8 cellular contexts compared by ENCODE assay signal in genomic region chr19:54159352-54160181, GRCh38. TPM values are rescaled to one million over a fixed set of nuclear protein-coding genes. Genes with fewer than 3 reads are reported as not detected.
DNase-seq lines count a peak whose midpoint lies in the region; ATAC-seq and TF ChIP-seq lines count a peak whose summit lies in the region.

TSS of gene LENG1 (minus strand) at chr19:54159721. CDS start at chr19:54159695, 26 bp downstream.

- WGBS in thyroid gland, 2 donors, result 1% methylated on average over 42 to 55 of the region's 72 CpGs

- no peaks in the 10 kb centered on the region for H3K27me3 ChIP-seq in thyroid gland

- peak; percentile 87 for ATAC-seq in HG02623 (IDR thresholded peaks at IDR 0.05; ENCODE audit: unreplicated experiment)
- peak; percentile 86 for ATAC-seq in activated naive CD8-positive, alpha-beta T cell treated with anti-CD3 and anti-CD28 coated beads, Interleukin-2, amount 10 ng/mL, durations not matched to agents 7 days and 5 days (ENCODE audit: low read depth)

- no peaks in the 10 kb centered on the region for H3K9me3 ChIP-seq in thyroid gland

- peak within 1 kb of the TSS; percentile 93 to 99 (median 97) for H3K27ac ChIP-seq in thyroid gland

- TF ChIP-seq POLR2A in GM10847 (IDR thresholded peaks at IDR 0.05; ENCODE audit: extremely low read depth, insufficient read length) (peak; percentile 82), thyroid gland (IDR thresholded peaks at IDR 0.05) (peak in 1 of 2 donors; percentile 67)

- peaks cover 20% of the 10 kb centered on the region for H3K36me3 Mint-ChIP-seq in activated naive CD8-positive, alpha-beta T cell treated with anti-CD3 and anti-CD28 coated beads, Interleukin-2, amount 10 ng/mL, durations not matched to agents 7 days and 5 days
- peaks cover 16% of the 10 kb centered on the region for H3K36me3 Mint-ChIP-seq in osteocyte (ENCODE audit: unreplicated experiment)

- H3K4me3 Mint-ChIP-seq in activated naive CD8-positive, alpha-beta T cell treated with anti-CD3 and anti-CD28 coated beads, Interleukin-2, amount 10 ng/mL, durations not matched to agents 7 days and 5 days, result peak within 1 kb of the TSS; percentile 97
- peak within 1 kb of the TSS; percentile 100 for H3K4me3 Mint-ChIP-seq in osteocyte (ENCODE audit: unreplicated experiment)

- peak; percentile 98 for DNase-seq in NCI-H1092 treated with DMSO at 0.1 percent for 48 hours (lab: John Stamatoyannopoulos, UW)
- peak; percentile 88 for DNase-seq in SKM-1 (lab: John Stamatoyannopoulos, UW; ENCODE audit: unreplicated experiment)
- DNase-seq in activated naive CD8-positive, alpha-beta T cell treated with anti-CD3 and anti-CD28 coated beads, Interleukin-2, amount 10 ng/mL, durations not matched to agents 7 days and 5 days, result peak; percentile 91
- DNase-seq in head of caudate nucleus, result peak; percentile 98 to 100 (median 100)
- DNase-seq in osteocyte (ENCODE audit: extremely low spot score, unreplicated experiment), result peak; percentile 100
- peak; percentile 100 for DNase-seq in thyroid gland

- peak; percentile 56 for TF ChIP-seq CTCF in osteocyte (IDR thresholded peaks at IDR 0.05)
- peak in 3 of 6 experiments; percentile 26 to 47 (median 40) for TF ChIP-seq CTCF in thyroid gland (IDR thresholded peaks at IDR 0.05)

- no peaks in the 10 kb centered on the region for H3K27me3 Mint-ChIP-seq in activated naive CD8-positive, alpha-beta T cell treated with anti-CD3 and anti-CD28 coated beads, Interleukin-2, amount 10 ng/mL, durations not matched to agents 7 days and 5 days
- H3K27me3 Mint-ChIP-seq in osteocyte (ENCODE audit: unreplicated experiment), result no peaks in the 10 kb centered on the region

- peaks cover 39% of the 10 kb centered on the region for H3K4me1 Mint-ChIP-seq in activated naive CD8-positive, alpha-beta T cell treated with anti-CD3 and anti-CD28 coated beads, Interleukin-2, amount 10 ng/mL, durations not matched to agents 7 days and 5 days
- peaks cover 34% of the 10 kb centered on the region for H3K4me1 Mint-ChIP-seq in osteocyte (ENCODE audit: unreplicated experiment)

- POLR2A ChIA-PET in activated naive CD8-positive, alpha-beta T cell treated with anti-CD3 and anti-CD28 coated beads, Interleukin-2, amount 10 ng/mL, durations not matched to agents 7 days and 5 days (lab: Charles Lee), result interaction anchor here (0.7 to 4.1 kb wide), 14 partner anchors 9 to 293 kb away, joined by 3 to 30 read pairs (median 6); partner anchors contain the start of genes CNOT3, MBOAT7, RPS9 and TFPT

- intact Hi-C loops in head of caudate nucleus (cut with DNase I) (no loop called here), thyroid gland (cut with DNase I) (no loop called here)

- H3K9me3 Mint-ChIP-seq in activated naive CD8-positive, alpha-beta T cell treated with anti-CD3 and anti-CD28 coated beads, Interleukin-2, amount 10 ng/mL, durations not matched to agents 7 days and 5 days, result no peaks in the 10 kb centered on the region
- H3K9me3 Mint-ChIP-seq in osteocyte (ENCODE audit: unreplicated experiment), result peaks cover 3% of the 10 kb centered on the region

- peaks cover 32 to 33% of the 10 kb centered on the region in 2 donors for H3K36me3 ChIP-seq in thyroid gland

- peak within 1 kb of the TSS; percentile 43 to 78 (median 47) for H3K4me3 ChIP-seq in thyroid gland (replicated peaks in 1 of 3)

- peaks cover 26 to 43% of the 10 kb centered on the region in 2 donors for H3K4me1 ChIP-seq in thyroid gland

- H3K27ac Mint-ChIP-seq in activated naive CD8-positive, alpha-beta T cell treated with anti-CD3 and anti-CD28 coated beads, Interleukin-2, amount 10 ng/mL, durations not matched to agents 7 days and 5 days, result peak within 1 kb of the TSS; percentile 99
- H3K27ac Mint-ChIP-seq in osteocyte (ENCODE audit: unreplicated experiment), result peak within 1 kb of the TSS; percentile 100

RNA-seq across cellular contexts. Expression of gene LENG1, which starts in this region (rescaled TPM):
- total RNA-seq in activated naive CD8-positive, alpha-beta T cell treated with anti-CD3 and anti-CD28 coated beads, Interleukin-2, amount 10 ng/mL, durations not matched to agents 7 days and 5 days, result 10 to 100 TPM; 10.2 to 12.8 TPM
- total RNA-seq in osteocyte (5.6 and 7.1 TPM in 2 replicates), thyroid gland (10 to 100 TPM in 1 of 4 donors, 1 to 10 TPM in 3; 6.3 to 14.5 (median 8.2) TPM)

Comparison
In these comparisons a context has a peak if more than half of its experiments do, and no peak if none do; other contexts are left out.
1. Peak in every context shown above with its lines: DNase-seq, ATAC-seq, H3K4me3 ChIP-seq and H3K27ac ChIP-seq.